Comparison of ENCODE assay signal across 8 cellular contexts in genomic region chr19:35612559-35613321, GRCh38. TPM values are rescaled to one million over a fixed set of nuclear protein-coding genes. Genes with fewer than 3 reads are reported as not detected.
DNase-seq lines count a peak whose midpoint lies in the region; ATAC-seq and TF ChIP-seq lines count a peak whose summit lies in the region.

Gene HAUS5, plus strand, starts transcription at chr19:35612735. Its CDS starts 60 bp downstream, at chr19:35612795.

- peak; percentile 74 for ATAC-seq in GM19035 (IDR thresholded peaks at IDR 0.05; ENCODE audit: unreplicated experiment)
- ATAC-seq in HG03354 (IDR thresholded peaks at IDR 0.05; ENCODE audit: poor library complexity, severe bottlenecking, unreplicated experiment) = peak; percentile 84
- peak; percentile 96 for ATAC-seq in activated CD4-positive, CD25-positive, alpha-beta regulatory T cell treated with anti-CD3 and anti-CD28 coated beads, Interleukin-2, amount 50 U/mL, for 24 hours

- no peak for TF ChIP-seq CTCF in AG09319 (IDR thresholded peaks at IDR 0.05; ENCODE audit: low read depth, low read length)

- DNase-seq in AG09319 (ENCODE audit: extremely low read depth, low read depth) (peak; percentile 69), NCI-H460 (ENCODE audit: extremely low read depth, low read depth) (peak; percentile 89), cerebellar cortex (ENCODE audit: low spot score) (peak; percentile 92), iris pigment epithelial cell (ENCODE audit: low read depth) (peak; percentile 87)
- peak; percentile 95 for DNase-seq in stimulated activated CD4-positive, alpha-beta T cell treated with anti-CD3 and anti-CD28 coated beads, Interleukin-12 subunit alpha, Interleukin-12 subunit beta, amount 100 ng/mL, for 4 hours

RNA-seq across cellular contexts. Expression of gene HAUS5, which starts in this region (rescaled TPM):
- total RNA-seq in NCI-H460 (2014; rRNA removed; shearing (Covaris generic)) = 8.6 and 9.9 TPM in 2 replicates
- 101 and 136 TPM in 2 replicates for polyA plus RNA-seq in NCI-H460 (2014; cell fraction: nucleus; rRNA removed)

Comparison
In these comparisons a context has a peak if more than half of its experiments do, and no peak if none do; other contexts are left out.
1. Peak in every context shown above with its lines: DNase-seq and ATAC-seq.